Comparison of ENCODE assay signal across 19 cellular contexts in the genomic region with DNA sequence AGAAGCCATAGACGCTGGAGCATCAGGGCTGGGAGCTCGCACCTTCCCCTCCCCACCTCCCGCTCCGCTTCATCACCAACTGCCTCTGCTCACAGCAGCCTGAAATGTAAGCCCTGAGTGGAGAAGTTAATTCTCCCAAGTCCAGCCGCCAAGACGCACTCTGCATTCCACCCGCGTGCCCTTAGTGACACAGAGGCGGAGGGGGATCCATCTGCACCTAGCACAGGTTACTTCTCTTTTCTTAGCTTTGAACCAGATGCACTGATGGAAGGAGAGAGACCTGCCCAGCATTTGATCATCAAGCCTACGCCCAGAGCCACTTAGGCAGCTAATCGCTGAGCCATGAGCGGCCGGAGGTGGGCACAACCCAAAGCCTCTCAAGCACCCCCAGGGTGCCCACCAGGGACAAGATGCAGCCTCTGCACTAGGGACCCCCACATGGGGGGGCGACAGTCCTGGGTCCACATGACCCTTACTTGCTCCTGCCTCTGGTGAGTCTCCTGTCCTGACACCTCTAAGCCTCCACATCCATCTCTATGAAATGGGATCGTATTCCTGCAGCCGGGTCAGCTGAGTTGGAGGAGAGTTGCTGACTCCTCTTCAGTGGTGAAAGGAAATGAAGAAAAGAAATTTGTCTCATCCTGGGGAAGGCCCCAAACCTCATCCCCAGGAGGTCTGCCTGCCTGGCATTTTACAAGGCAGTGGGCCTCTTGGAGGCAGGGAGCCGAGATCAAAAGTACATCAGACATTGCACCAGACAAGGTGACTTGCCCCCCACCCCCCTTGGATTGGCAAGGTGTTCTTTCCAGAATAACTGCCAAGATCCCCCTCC.
DNase-seq lines count a peak whose midpoint lies in the region; ATAC-seq, FAIRE-seq and TF ChIP-seq lines count a peak whose summit lies in the region.
"Had no signal": no experiment of that assay in that cellular context is flagged by ENCODE, and none has a peak within 500 bp of the region (broad histone marks: within the 10 kb centered on the region; RNA-seq: fewer than 3 reads in every experiment).

No MANE protein-coding gene starts in this region.

- peak overlapping the region; percentile 33 for H2BK5ac ChIP-seq in mesendoderm (ENCODE audit: low read length)

- no peak overlapping the region for H4K8ac ChIP-seq in mesendoderm (ENCODE audit: low read depth, low read length)

- H3K9me3 ChIP-seq in right atrium auricular region (no peaks in the 10 kb centered on the region), left ventricle myocardium inferior (replicated peaks) (no peaks in the 10 kb centered on the region), RWPE2 (ENCODE audit: severe bottlenecking) (no peaks in the 10 kb centered on the region), uterus (no peaks in the 10 kb centered on the region)

- H3K9ac ChIP-seq in mesendoderm (ENCODE audit: low read length): no peak overlapping the region

- H4K5ac ChIP-seq in mesendoderm (ENCODE audit: low read length): no peak overlapping the region

- intact Hi-C loops in left ventricle myocardium inferior (cut with micrococcal nuclease) (no loop called here), uterus (cut with DNase I; ENCODE audit: low total_unique reads) (no loop called here)

- ATAC-seq in RWPE2 (ENCODE audit: low read depth): no peak

- H3K4ac ChIP-seq in mesendoderm (ENCODE audit: low read depth, low read length): peak overlapping the region; percentile 75

- H3K27me3 ChIP-seq in right atrium auricular region: no peaks in the 10 kb centered on the region
- peaks cover 54% of the 10 kb centered on the region for H3K27me3 ChIP-seq in left ventricle myocardium inferior (ENCODE audit: low read depth)
- H3K27me3 ChIP-seq in RWPE2 (ENCODE audit: insufficient read depth, poor library complexity, severe bottlenecking): no peaks in the 10 kb centered on the region
- no peaks in the 10 kb centered on the region for H3K27me3 ChIP-seq in mesendoderm (ENCODE audit: insufficient read depth, low read length, poor library complexity)
- no peaks in the 10 kb centered on the region for H3K27me3 ChIP-seq in uterus

- no peak overlapping the region for H3K4me3 ChIP-seq in right atrium auricular region
- H3K4me3 ChIP-seq in left ventricle myocardium inferior: no peak overlapping the region
- no peak overlapping the region for H3K4me3 ChIP-seq in RWPE2 (ENCODE audit: severe bottlenecking)
- H3K4me3 ChIP-seq in mesendoderm (ENCODE audit: low read length): no peak overlapping the region
- no peak overlapping the region for H3K4me3 ChIP-seq in uterus
- H3K4me3 ChIP-seq: SK-N-MC had no signal

- H2BK15ac ChIP-seq in mesendoderm (replicated peaks; ENCODE audit: low read depth): no peak overlapping the region

- DNase-seq in right atrium auricular region (ENCODE audit: low spot score) (peak; percentile 53), left ventricle myocardium inferior (no peak), RWPE2 (ENCODE audit: low spot score) (peak; percentile 38), mesendoderm (no peak), uterus (peak; percentile 12 to 13), glutamatergic neuron (no peak), urothelium cell line (ENCODE audit: low spot score) (no peak), HuH-7.5 (ENCODE audit: low spot score) (no peak)
- DNase-seq: activated gamma-delta T cell, anterior cingulate cortex, immature natural killer cell, NCI-H524, T-helper 9 cell had no signal

- H3K18ac ChIP-seq in mesendoderm (ENCODE audit: low read length): peak overlapping the region; percentile 5

- no peak overlapping the region for H3K4me2 ChIP-seq in mesendoderm (ENCODE audit: low read length)

- H2AK5ac ChIP-seq in mesendoderm (ENCODE audit: low read length): no peak overlapping the region

- no CpG with 5 or more reads among the region's 17 CpGs for WGBS in mesendoderm (ENCODE audit: extremely low coverage, insufficient coverage, low lambda C conversion rate)

- H3K27ac Mint-ChIP-seq in glutamatergic neuron (ENCODE audit: unreplicated experiment): no peak overlapping the region
- H3K27ac Mint-ChIP-seq: B cell; dendritic cell treated with granulocyte-macrophage colony-stimulating factor and Interleukin-4, amounts not matched to agents 40 ng/mL and 50 ng/mL, for 4 days; immature natural killer cell; memory B cell had no signal

- peak overlapping the region; percentile 18 for H3K56ac ChIP-seq in mesendoderm (ENCODE audit: low read length)

- TF ChIP-seq CTCF in right atrium auricular region (IDR thresholded peaks at IDR 0.05): no peak
- no peak for TF ChIP-seq CTCF in left ventricle myocardium inferior (IDR thresholded peaks at IDR 0.05; ENCODE audit: borderline replicate concordance)
- TF ChIP-seq CTCF in RWPE2 (IDR thresholded peaks at IDR 0.05; ENCODE audit: poor library complexity, severe bottlenecking): no peak
- TF ChIP-seq CTCF in uterus (IDR thresholded peaks at IDR 0.05): no peak
- no peak for TF ChIP-seq CTCF in glutamatergic neuron (IDR thresholded peaks at IDR 0.05; ENCODE audit: partially characterized antibody, unreplicated experiment)

- no peak overlapping the region for H3K4me3 Mint-ChIP-seq in glutamatergic neuron (ENCODE audit: unreplicated experiment)
- H3K4me3 Mint-ChIP-seq: B cell; dendritic cell treated with granulocyte-macrophage colony-stimulating factor and Interleukin-4, amounts not matched to agents 40 ng/mL and 50 ng/mL, for 4 days; immature natural killer cell; memory B cell; neural crest cell had no signal

- H3K4me1 Mint-ChIP-seq in glutamatergic neuron (ENCODE audit: low read depth, unreplicated experiment): no peaks in the 10 kb centered on the region
- H3K4me1 Mint-ChIP-seq: B cell, immature natural killer cell, memory B cell had no signal

- no peaks in the 10 kb centered on the region for H3K79me1 ChIP-seq in mesendoderm (ENCODE audit: low read length)

- no peaks in the 10 kb centered on the region for H3K36me3 Mint-ChIP-seq in glutamatergic neuron (ENCODE audit: unreplicated experiment)
- H3K36me3 Mint-ChIP-seq: immature natural killer cell, memory B cell had no signal

- H3K36me3 ChIP-seq in right atrium auricular region (no peaks in the 10 kb centered on the region), left ventricle myocardium inferior (no peaks in the 10 kb centered on the region), RWPE2 (ENCODE audit: low read depth) (no peaks in the 10 kb centered on the region), mesendoderm (ENCODE audit: control insufficient read depth, insufficient read depth, low read length) (no peaks in the 10 kb centered on the region), uterus (no peaks in the 10 kb centered on the region)

- H3K4me1 ChIP-seq in right atrium auricular region (peaks cover 0 to 10% of the 10 kb centered on the region in 2 donors), left ventricle myocardium inferior (no peaks in the 10 kb centered on the region), RWPE2 (ENCODE audit: insufficient read depth, poor library complexity, severe bottlenecking) (no peaks in the 10 kb centered on the region), mesendoderm (ENCODE audit: control insufficient read depth, low read depth, low read length) (peaks cover 11% of the 10 kb centered on the region), uterus (no peaks in the 10 kb centered on the region)

- H2BK120ac ChIP-seq in mesendoderm (ENCODE audit: low read depth, low read length): no peak overlapping the region

- no peak for TF ChIP-seq POLR2A in uterus (IDR thresholded peaks at IDR 0.05)

- no peak for FAIRE-seq in urothelium cell line (lab: Jason Lieb, UNC)
- FAIRE-seq: D721Med had no signal

- H3K27ac ChIP-seq in right atrium auricular region (no peak overlapping the region), left ventricle myocardium inferior (replicated peaks) (no peak overlapping the region), RWPE2 (ENCODE audit: poor library complexity, severe bottlenecking) (no peak overlapping the region), mesendoderm (ENCODE audit: low read depth, low read length) (no peak overlapping the region), uterus (peak overlapping the region in 1 of 2 donors; percentile 34)
- H3K27ac ChIP-seq: SK-N-MC had no signal

- peaks cover 7% of the 10 kb centered on the region for H3K27me3 Mint-ChIP-seq in glutamatergic neuron (ENCODE audit: unreplicated experiment)

- H3K79me2 ChIP-seq in mesendoderm (ENCODE audit: control insufficient read depth, insufficient read depth, low read length): no peaks in the 10 kb centered on the region

- H3K23ac ChIP-seq in mesendoderm (ENCODE audit: low read length): no peak overlapping the region

- peaks cover 2% of the 10 kb centered on the region for H3K9me3 Mint-ChIP-seq in glutamatergic neuron (ENCODE audit: unreplicated experiment)
- H3K9me3 Mint-ChIP-seq: dendritic cell treated with granulocyte-macrophage colony-stimulating factor and Interleukin-4, amounts not matched to agents 40 ng/mL and 50 ng/mL, for 4 days; immature natural killer cell; memory B cell; neural crest cell had no signal

Comparison
In these comparisons a context has a peak if more than half of its experiments do, and no peak if none do; other contexts are left out.
1. DNase-seq: peak in right atrium auricular region (single experiment), RWPE2 (single experiment) and uterus (2 of 2); none in left ventricle myocardium inferior (single experiment), mesendoderm (single experiment), glutamatergic neuron (single experiment), urothelium cell line (single experiment) and HuH-7.5 (single experiment).